ENCODE assay signal across 23 cellular contexts in the genomic region with DNA sequence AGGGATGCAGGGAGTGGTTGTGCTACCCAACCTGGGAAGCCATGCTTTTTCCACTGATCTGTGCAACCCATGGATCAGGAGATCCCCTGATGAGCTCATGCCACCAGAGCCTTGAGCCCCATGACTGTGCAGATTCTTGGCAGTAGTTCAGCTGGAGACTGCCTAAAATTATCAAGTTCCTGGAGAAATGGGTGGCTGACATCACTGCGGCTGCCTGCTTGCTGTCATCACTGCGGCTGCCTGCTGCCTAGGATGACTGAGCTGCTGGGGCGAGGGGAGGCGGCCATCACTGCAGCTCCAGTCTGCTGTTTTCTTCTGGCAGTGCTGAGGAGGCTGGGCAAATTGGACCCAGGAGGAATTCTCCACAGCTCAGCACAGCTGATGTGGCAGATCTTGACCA.
DNase-seq lines count a peak whose midpoint lies in the region; ATAC-seq, FAIRE-seq and TF ChIP-seq lines count a peak whose summit lies in the region.
"Had no signal": no experiment of that assay in that cellular context is flagged by ENCODE, and none has a peak within 500 bp of the region (broad histone marks: within the 10 kb centered on the region; RNA-seq: fewer than 3 reads in every experiment).

No MANE protein-coding gene starts in this region.

- no peak overlapping the region for H2BK5ac ChIP-seq in IMR-90 (ENCODE audit: low read depth, low read length, poor library complexity, severe bottlenecking)

- POLR2A ChIA-PET in IMR-90 (lab: Charles Lee; ENCODE audit: unreplicated experiment), result no interaction called here

- no peak overlapping the region for H2BK20ac ChIP-seq in IMR-90 (ENCODE audit: low read depth, low read length)

- H4K91ac ChIP-seq in IMR-90 (ENCODE audit: insufficient read depth, low read depth, low read length), result no peak overlapping the region

- BruUV-seq in IMR-90 (replicated peaks; lab: Mats Ljungman, UMichigan), result no TSS peak

- H2BK15ac ChIP-seq in IMR-90 (ENCODE audit: low read depth, low read length), result no peak overlapping the region

- TF ChIP-seq CTCF in IMR-90 (conservative IDR thresholded peaks at IDR 0.05; ENCODE audit: low read depth, low read length), result no peak

- H3K56ac ChIP-seq in IMR-90 (ENCODE audit: extremely low read depth, insufficient read depth, low read length), result no peak overlapping the region

- H3K36me3 ChIP-seq in IMR-90 (ENCODE audit: control insufficient read depth, insufficient read depth, low read length) (no peaks in the 10 kb centered on the region), SJCRH30 (no peaks in the 10 kb centered on the region)
- H3K36me3 ChIP-seq: Peyer's patch had no signal

- H3K4me1 ChIP-seq in IMR-90 (ENCODE audit: control insufficient read depth, insufficient read depth, low read length) (no peaks in the 10 kb centered on the region), SJCRH30 (no peaks in the 10 kb centered on the region)
- H3K4me1 ChIP-seq: Peyer's patch had no signal

- H2BK120ac ChIP-seq in IMR-90 (ENCODE audit: low read depth, low read length), result no peak overlapping the region

- H2AK5ac ChIP-seq in IMR-90 (ENCODE audit: low read depth, low read length), result no peak overlapping the region

- no peak for FAIRE-seq in urothelium cell line (lab: Jason Lieb, UNC)
- FAIRE-seq: GM12891, HepG2 had no signal

- intact Hi-C loops in Right ventricle myocardium inferior (cut with DNase I) (no loop called here), cardiac septum (cut with DNase I) (no loop called here), IMR-90 (cut with micrococcal nuclease) (no loop called here)

- H2AFZ ChIP-seq in IMR-90 (replicated peaks; ENCODE audit: low read length, poor library complexity), result peak overlapping the region; percentile 43

- H3K9ac ChIP-seq in IMR-90 (ENCODE audit: low read depth, low read length), result no peak overlapping the region

- H3K14ac ChIP-seq in IMR-90 (replicated peaks; ENCODE audit: low read depth, low read length), result no peak overlapping the region

- no peak for TF ChIP-seq POLR2A in IMR-90 (IDR thresholded peaks at IDR 0.05; ENCODE audit: low read depth, low read length)

- ATAC-seq in Right ventricle myocardium inferior (no peak), IMR-90 (ENCODE audit: low read depth) (no peak), GM19452 (IDR thresholded peaks at IDR 0.05; ENCODE audit: unreplicated experiment) (no peak)
- ATAC-seq: HepG2 had no signal

- H4K8ac ChIP-seq in IMR-90 (ENCODE audit: low read depth in 2 of 2, low read length in 2 of 2), result no peak overlapping the region

- H3K27me3 ChIP-seq in IMR-90 (ENCODE audit: control insufficient read depth, insufficient read depth, low read length) (no peaks in the 10 kb centered on the region), SJCRH30 (no peaks in the 10 kb centered on the region)
- H3K27me3 ChIP-seq: Peyer's patch had no signal

- dilution Hi-C loops in IMR-90 (cut with HindIII; ENCODE audit: low sequenced_read_pairs, unreplicated experiment), result no loop called here

- no peak overlapping the region for H3K23ac ChIP-seq in IMR-90 (ENCODE audit: low read depth, low read length)

- WGBS in IMR-90 (ENCODE audit: extremely low coverage in 2 of 2, insufficient read length in 1 of 2), 2 experiments, result 92% methylated on average over 2 of the region's 4 CpGs; no CpG with 5 or more reads in 1 of the 2 experiments

- peak; percentile 45 for DNase-seq in Right ventricle myocardium inferior (ENCODE audit: missing footprints)
- DNase-seq in cardiac septum (ENCODE audit: low spot score), result no peak
- no peak for DNase-seq in IMR-90
- DNase-seq in SJCRH30, result peak; percentile 8 to 14
- DNase-seq in urothelium cell line (ENCODE audit: low spot score), result peak; percentile 52
- no peak for DNase-seq in activated CD4-positive, alpha-beta T cell treated with anti-CD3 and anti-CD28 coated beads for 4 hours
- no peak for DNase-seq in NCI-H82 (lab: John Stamatoyannopoulos, UW)
- DNase-seq: CD4-positive, CD25-positive, alpha-beta regulatory T cell; DND-41; HFFc6; KBM-7; NCI-H1105 treated with DMSO at 0.1 percent for 48 hours; NCI-H1694; NCI-H2081; NCI-H2171 treated with DMSO at 0.1 percent for 48 hours; NCI-H446 treated with DMSO at 0.1 percent for 48 hours; NCI-H526 treated with DMSO at 0.1 percent for 48 hours; Peyer's patch; Right ventricle myocardium superior had no signal

- in situ Hi-C loops in IMR-90 (cut with MboI; ENCODE audit: low sequenced_read_pairs), result no loop called here

- H3K9me1 ChIP-seq in IMR-90 (ENCODE audit: insufficient read depth, low read length), result no peaks in the 10 kb centered on the region

- H3K4me3 ChIP-seq in IMR-90 (ENCODE audit: insufficient read depth, low read depth, low read length), result no peak overlapping the region
- no peak overlapping the region for H3K4me3 ChIP-seq in SJCRH30
- H3K4me3 ChIP-seq: Peyer's patch, SK-N-MC had no signal

- no peaks in the 10 kb centered on the region for H3K79me1 ChIP-seq in IMR-90 (ENCODE audit: low read depth in 1 of 2, low read length in 2 of 2)

- no peak overlapping the region for H3K18ac ChIP-seq in IMR-90 (ENCODE audit: low read depth, low read length)

- peaks cover 15% of the 10 kb centered on the region for H3K9me3 ChIP-seq in IMR-90 (ENCODE audit: control insufficient read depth, insufficient read depth, low read length)
- H3K9me3 ChIP-seq in SJCRH30 (replicated peaks), result no peaks in the 10 kb centered on the region
- H3K9me3 ChIP-seq: Peyer's patch had no signal

- no peak overlapping the region for H2AK9ac ChIP-seq in IMR-90 (replicated peaks; ENCODE audit: low read depth, low read length, poor library complexity)

- no peak overlapping the region for H3K4me2 ChIP-seq in IMR-90 (ENCODE audit: low read depth, low read length)

- no peaks in the 10 kb centered on the region for H4K20me1 ChIP-seq in IMR-90 (ENCODE audit: insufficient read depth, low read length)

- H4K5ac ChIP-seq in IMR-90 (ENCODE audit: low read depth, low read length), result no peak overlapping the region

- no peak overlapping the region for H3K4ac ChIP-seq in IMR-90 (ENCODE audit: low read depth, low read length)

- H3K27ac ChIP-seq in IMR-90 (ENCODE audit: insufficient read depth, low read length), result no peak overlapping the region
- no peak overlapping the region for H3K27ac ChIP-seq in SJCRH30
- H3K27ac ChIP-seq: Peyer's patch, SK-N-MC had no signal

- no peak for TF ChIP-seq RAD21 in IMR-90 (IDR thresholded peaks at IDR 0.05; ENCODE audit: low read length)

- CTCF ChIA-PET in IMR-90 (lab: Yijun Ruan, JAX), result no interaction called here

TF ChIP-seq in IMR-90, 13 proteins besides CTCF, POLR2A, EP300 and RAD21:
- TF ChIP-seq, protein P1, sequence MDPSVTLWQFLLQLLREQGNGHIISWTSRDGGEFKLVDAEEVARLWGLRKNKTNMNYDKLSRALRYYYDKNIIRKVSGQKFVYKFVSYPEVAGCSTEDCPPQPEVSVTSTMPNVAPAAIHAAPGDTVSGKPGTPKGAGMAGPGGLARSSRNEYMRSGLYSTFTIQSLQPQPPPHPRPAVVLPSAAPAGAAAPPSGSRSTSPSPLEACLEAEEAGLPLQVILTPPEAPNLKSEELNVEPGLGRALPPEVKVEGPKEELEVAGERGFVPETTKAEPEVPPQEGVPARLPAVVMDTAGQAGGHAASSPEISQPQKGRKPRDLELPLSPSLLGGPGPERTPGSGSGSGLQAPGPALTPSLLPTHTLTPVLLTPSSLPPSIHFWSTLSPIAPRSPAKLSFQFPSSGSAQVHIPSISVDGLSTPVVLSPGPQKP (IDR thresholded peaks at IDR 0.05; ENCODE audit: borderline replicate concordance, low read depth, low read length), result no peak
- TF ChIP-seq SMC3 (IDR thresholded peaks at IDR 0.05; ENCODE audit: low read depth, low read length) (no peak), MXI1 (IDR thresholded peaks at IDR 0.05; ENCODE audit: borderline replicate concordance, low read depth, low read length) (no peak), BHLHE40 (IDR thresholded peaks at IDR 0.05; ENCODE audit: low read depth, low read length) (no peak), CHD1 (IDR thresholded peaks at IDR 0.05; ENCODE audit: low read depth, low read length) (no peak), RCOR1 (IDR thresholded peaks at IDR 0.05; ENCODE audit: insufficient replicate concordance, low read length) (no peak), MAZ (IDR thresholded peaks at IDR 0.05; ENCODE audit: borderline replicate concordance, low read depth, low read length) (no peak), FOS (IDR thresholded peaks at IDR 0.05; ENCODE audit: low read depth, low read length) (no peak), NFE2L2 (IDR thresholded peaks at IDR 0.05; ENCODE audit: low read depth, low read length) (no peak), CEBPB (IDR thresholded peaks at IDR 0.05; ENCODE audit: low read depth, low read length) (no peak), MAFK (IDR thresholded peaks at IDR 0.05; ENCODE audit: low read depth, low read length) (no peak)

Comparison
In these comparisons a context has a peak if more than half of its experiments do, and no peak if none do; other contexts are left out.
1. DNase-seq: peak in Right ventricle myocardium inferior (single experiment), SJCRH30 (2 of 2) and urothelium cell line (single experiment); none in cardiac septum (single experiment), IMR-90 (single experiment), activated CD4-positive, alpha-beta T cell treated with anti-CD3 and anti-CD28 coated beads for 4 hours (0 of 2) and NCI-H82 (single experiment).